Comparison of ENCODE assay signal across 1 cellular context in genomic region chr5:72847989-72848473, GRCh38.
TF ChIP-seq lines count a peak whose summit lies in the region.

No MANE protein-coding gene starts in this region.

TF ChIP-seq in HepG2, 621 proteins besides CTCF, POLR2A, EP300 and RAD21 (continued from another document and continues in another):
- TF ChIP-seq RBM22 (optimal IDR thresholded peaks at IDR 0.05; ENCODE audit: low read length), result no peak
- peak; percentile 38; the same call in 1 of the 3 replicates for TF ChIP-seq MXI1 (IDR thresholded peaks at IDR 0.05; ENCODE audit: borderline replicate concordance, low read depth, low read length)
- TF ChIP-seq HNRNPLL (IDR thresholded peaks at IDR 0.05; ENCODE audit: low read depth, low read length, poor library complexity, severe bottlenecking), result peak; percentile 79
- 0 out of 2 replicates have a peak, but pooled peaks have one; percentile 70 for TF ChIP-seq KLF13 (CRISPR knock-in tag; IDR thresholded peaks at IDR 0.05)
- peak; percentile 74 for TF ChIP-seq ZNF878 (CRISPR knock-in tag; IDR thresholded peaks at IDR 0.05)
- TF ChIP-seq ZNF205 (CRISPR knock-in tag; IDR thresholded peaks at IDR 0.05), result no peak
- no peak for TF ChIP-seq GPBP1L1 (CRISPR knock-in tag; IDR thresholded peaks at IDR 0.05)
- peak; percentile 74 to 76; a peak in 3 of 4 replicates for TF ChIP-seq HMGXB4 (CRISPR knock-in tag; IDR thresholded peaks at IDR 0.05; ENCODE audit: borderline replicate concordance in 1 of 2, low read depth in 1 of 2)
- TF ChIP-seq TAF1 (CRISPR knock-in tag; IDR thresholded peaks at IDR 0.05), result peak; percentile 95
- TF ChIP-seq NFYB (CRISPR knock-in tag; IDR thresholded peaks at IDR 0.05), result peak; percentile 22; the same call in 1 of the 2 replicates
- peak; percentile 70; the same call in 1 of the 2 replicates for TF ChIP-seq HMG20B (CRISPR knock-in tag; conservative IDR thresholded peaks at IDR 0.05)
- peak; percentile 88 for TF ChIP-seq POGZ (CRISPR knock-in tag; IDR thresholded peaks at IDR 0.05)
- peak; percentile 58; the same call in 1 of the 2 replicates for TF ChIP-seq KDM4B (CRISPR knock-in tag; IDR thresholded peaks at IDR 0.05)
- TF ChIP-seq BRCA1 (CRISPR knock-in tag; IDR thresholded peaks at IDR 0.05), result peak; percentile 74; the same call in 1 of the 2 replicates
- peak; percentile 83; the same call in 1 of the 2 replicates for TF ChIP-seq MYNN (CRISPR knock-in tag; IDR thresholded peaks at IDR 0.05; ENCODE audit: low read depth)
- no peak for TF ChIP-seq ZNF605 (CRISPR knock-in tag; IDR thresholded peaks at IDR 0.05)
- peak; percentile 82 for TF ChIP-seq HNF1B (CRISPR knock-in tag; IDR thresholded peaks at IDR 0.05)
- TF ChIP-seq MYC (CRISPR knock-in tag; IDR thresholded peaks at IDR 0.05; ENCODE audit: borderline replicate concordance), result peak; percentile 49; the same call in 1 of the 2 replicates
- TF ChIP-seq KLF16 (CRISPR knock-in tag; IDR thresholded peaks at IDR 0.05), result peak in 1 of 2 experiments; percentile 82; a peak in 1 of 4 replicates
- TF ChIP-seq ETV6 (CRISPR knock-in tag; conservative IDR thresholded peaks at IDR 0.05), result no peak; the same call in 1 of the 2 replicates
- TF ChIP-seq GABPA (IDR thresholded peaks at IDR 0.05; ENCODE audit: low read depth, low read length), result no peak
- peak; percentile 49 for TF ChIP-seq GABPA (CRISPR knock-in tag; IDR thresholded peaks at IDR 0.05; ENCODE audit: low read depth)
- TF ChIP-seq ZNF546 (CRISPR knock-in tag; conservative IDR thresholded peaks at IDR 0.05), result peak; percentile 28; the same call in 1 of the 2 replicates
- no peak; the same call in 1 of the 2 replicates for TF ChIP-seq MIER2 (CRISPR knock-in tag; IDR thresholded peaks at IDR 0.05)
- no peak for TF ChIP-seq HNRNPH1 (optimal IDR thresholded peaks at IDR 0.05; ENCODE audit: low read depth, low read length)
- no peak for TF ChIP-seq SYNCRIP (IDR thresholded peaks at IDR 0.05; ENCODE audit: insufficient read depth, low read depth, low read length)
- TF ChIP-seq RFX5 (IDR thresholded peaks at IDR 0.05; ENCODE audit: low read depth, low read length), result no peak
- peak; percentile 51 for TF ChIP-seq RXRB (CRISPR knock-in tag; IDR thresholded peaks at IDR 0.05; ENCODE audit: borderline replicate concordance)
- TF ChIP-seq ZNF674 (CRISPR knock-in tag; IDR thresholded peaks at IDR 0.05; ENCODE audit: low read depth), result no peak
- TF ChIP-seq ZMYM4 (CRISPR knock-in tag; IDR thresholded peaks at IDR 0.05), result peak; percentile 96
- 0 out of 2 replicates have a peak, but pooled peaks have one; percentile 47 for TF ChIP-seq REXO4 (CRISPR knock-in tag; IDR thresholded peaks at IDR 0.05; ENCODE audit: borderline replicate concordance)
- peak; percentile 85; the same call in 1 of the 2 replicates for TF ChIP-seq HOMEZ (CRISPR knock-in tag; IDR thresholded peaks at IDR 0.05; ENCODE audit: low read depth)
- no peak for TF ChIP-seq ZNF326 (CRISPR knock-in tag; IDR thresholded peaks at IDR 0.05; ENCODE audit: borderline replicate concordance)
- TF ChIP-seq DBP (CRISPR knock-in tag; IDR thresholded peaks at IDR 0.05; ENCODE audit: not compliant biosample characterization), result peak; percentile 58
- TF ChIP-seq ZFP36L1 (CRISPR knock-in tag; IDR thresholded peaks at IDR 0.05), result 0 out of 2 replicates have a peak, but pooled peaks have one; percentile 68
- TF ChIP-seq ATF4 (CRISPR knock-in tag; IDR thresholded peaks at IDR 0.05), result peak in 1 of 2 experiments; percentile 30; a peak in 1 of 4 replicates
- no peak for TF ChIP-seq TIGD3 (CRISPR knock-in tag; IDR thresholded peaks at IDR 0.05; ENCODE audit: borderline replicate concordance)
- no peak for TF ChIP-seq NR2F1 (CRISPR knock-in tag; IDR thresholded peaks at IDR 0.05)
- TF ChIP-seq ZNF891 (CRISPR knock-in tag; IDR thresholded peaks at IDR 0.05), result peak; percentile 97
- TF ChIP-seq ZNF235 (CRISPR knock-in tag; IDR thresholded peaks at IDR 0.05; ENCODE audit: borderline replicate concordance), result no peak
- TF ChIP-seq CEBPG (CRISPR knock-in tag; IDR thresholded peaks at IDR 0.05), result peak; percentile 50; the same call in 1 of the 2 replicates
- peak; percentile 71 for TF ChIP-seq ZNF768 (CRISPR knock-in tag; IDR thresholded peaks at IDR 0.05)
- no peak for TF ChIP-seq TEAD2 (CRISPR knock-in tag; IDR thresholded peaks at IDR 0.05)
- TF ChIP-seq SRY (CRISPR knock-in tag; IDR thresholded peaks at IDR 0.05), result peak; percentile 93
- TF ChIP-seq MAZ (IDR thresholded peaks at IDR 0.05; ENCODE audit: borderline replicate concordance, low read depth, low read length), result no peak
- TF ChIP-seq MAZ (CRISPR knock-in tag; IDR thresholded peaks at IDR 0.05; ENCODE audit: low read depth), result peak; percentile 27; the same call in 1 of the 2 replicates
- TF ChIP-seq NR2F2 (IDR thresholded peaks at IDR 0.05; ENCODE audit: borderline replicate concordance, low read depth), result peak; percentile 22; the same call in 1 of the 2 replicates
- 0 out of 2 replicates have a peak, but pooled peaks have one; percentile 57 for TF ChIP-seq ZNF850 (CRISPR knock-in tag; conservative IDR thresholded peaks at IDR 0.05)
- no peak for TF ChIP-seq XBP1 (CRISPR knock-in tag; IDR thresholded peaks at IDR 0.05)
- 0 out of 2 replicates have a peak, but pooled peaks have one; percentile 57 for TF ChIP-seq ZBTB39 (CRISPR knock-in tag; IDR thresholded peaks at IDR 0.05)
- peak; percentile 41; the same call in 1 of the 2 replicates for TF ChIP-seq HMGXB3 (CRISPR knock-in tag; IDR thresholded peaks at IDR 0.05; ENCODE audit: borderline replicate concordance)
- TF ChIP-seq JUND (CRISPR knock-in tag; IDR thresholded peaks at IDR 0.05), result peak; percentile 90
